In the genomic region with DNA sequence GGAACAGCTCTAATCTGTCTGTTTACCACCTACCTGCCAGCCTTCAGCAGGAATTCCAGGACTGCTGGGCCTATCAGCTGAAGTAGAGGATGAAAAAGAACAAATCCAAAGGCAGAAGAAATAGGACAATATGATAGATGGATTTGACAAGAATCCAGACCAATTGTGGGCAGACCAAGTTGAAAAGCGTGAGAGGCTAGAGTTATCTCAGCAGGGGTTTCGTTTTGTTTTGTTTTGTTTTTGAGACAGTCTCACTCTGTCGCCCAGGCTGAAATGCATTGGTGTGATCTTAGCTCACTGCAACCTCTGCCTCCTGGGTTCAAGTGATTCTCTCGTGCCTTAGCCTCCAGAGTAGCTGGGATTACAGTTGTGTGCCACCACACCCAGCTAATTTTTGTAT, we compare ENCODE assay signal across 22 cellular contexts.
DNase-seq lines count a peak whose midpoint lies in the region; ATAC-seq, FAIRE-seq and TF ChIP-seq lines count a peak whose summit lies in the region.
"Had no signal": no experiment of that assay in that cellular context is flagged by ENCODE, and none has a peak within 500 bp of the region (broad histone marks: within the 10 kb centered on the region; RNA-seq: fewer than 3 reads in every experiment).

No MANE protein-coding gene starts in this region.

- TF ChIP-seq CTCF in astrocyte (IDR thresholded peaks at IDR 0.05; ENCODE audit: insufficient read depth, low read depth, low read length): no peak

- H3K27me3 ChIP-seq in astrocyte (ENCODE audit: insufficient read depth, low read length): no peaks in the 10 kb centered on the region
- H3K27me3 ChIP-seq: BLaER1, neural progenitor cell, SJSA1, suprapubic skin had no signal

- peak overlapping the region; percentile 14 for H3K9ac ChIP-seq in astrocyte (ENCODE audit: low read length)
- H3K9ac ChIP-seq: BLaER1, neural progenitor cell had no signal

- H3K36me3 Mint-ChIP-seq in astrocyte (ENCODE audit: low read depth, unreplicated experiment): peaks cover 4% of the 10 kb centered on the region
- no peaks in the 10 kb centered on the region for H3K36me3 Mint-ChIP-seq in activated naive CD8-positive, alpha-beta T cell treated with anti-CD3 and anti-CD28 coated beads, Interleukin-2, amount 50 U/mL, for 24 hours (ENCODE audit: low read depth)
- H3K36me3 Mint-ChIP-seq: neural progenitor cell had no signal

- no peak for FAIRE-seq in astrocyte (lab: Jason Lieb, UNC)
- FAIRE-seq: bronchial epithelial cell, small intestine had no signal

- DNase-seq in astrocyte (ENCODE audit: low read depth): peak; percentile 60
- DNase-seq in SHP77 treated with DMSO at 0.1 percent for 48 hours (lab: John Stamatoyannopoulos, UW): no peak
- no peak for DNase-seq in activated naive CD8-positive, alpha-beta T cell treated with anti-CD3 and anti-CD28 coated beads, Interleukin-2, amount 50 U/mL, for 24 hours
- no peak for DNase-seq in sciatic nerve (ENCODE audit: low spot score)
- DNase-seq in head of caudate nucleus: no peak
- DNase-seq: activated CD4-positive, CD25-positive, alpha-beta regulatory T cell; EL; GOT3; NCI-H2081 treated with DMSO at 0.1 percent for 48 hours; NK-92 treated with Interleukin-12 subunit alpha and Interleukin-12 subunit beta, amount 100 ng/mL, for 24 hours; small intestine had no signal

- H3K79me2 ChIP-seq in astrocyte (ENCODE audit: insufficient read depth, low read length): peaks cover under 1% of the 10 kb centered on the region

- H3K9me3 ChIP-seq in astrocyte (ENCODE audit: insufficient read depth, low read depth, low read length): no peaks in the 10 kb centered on the region
- H3K9me3 ChIP-seq: BLaER1, SJSA1, suprapubic skin had no signal

- no peaks in the 10 kb centered on the region for H3K27me3 Mint-ChIP-seq in astrocyte (ENCODE audit: low read depth, unreplicated experiment)
- H3K27me3 Mint-ChIP-seq in activated naive CD8-positive, alpha-beta T cell treated with anti-CD3 and anti-CD28 coated beads, Interleukin-2, amount 50 U/mL, for 24 hours: no peaks in the 10 kb centered on the region

- ATAC-seq in GM18519 (IDR thresholded peaks at IDR 0.05; ENCODE audit: low FRiP score, unreplicated experiment): peak; percentile 36
- ATAC-seq in GM21390 (IDR thresholded peaks at IDR 0.05; ENCODE audit: unreplicated experiment): peak; percentile 47
- ATAC-seq in HG03103 (IDR thresholded peaks at IDR 0.05; ENCODE audit: low read depth, unreplicated experiment): peak; percentile 36
- no peak for ATAC-seq in activated naive CD8-positive, alpha-beta T cell treated with anti-CD3 and anti-CD28 coated beads, Interleukin-2, amount 50 U/mL, for 24 hours
- ATAC-seq in sciatic nerve: no peak
- ATAC-seq: left lobe of liver had no signal

- intact Hi-C loops in sciatic nerve (cut with DNase I) (no loop called here), head of caudate nucleus (cut with DNase I) (no loop called here)

- H3K4me3 Mint-ChIP-seq in astrocyte (ENCODE audit: unreplicated experiment): no peak overlapping the region
- no peak overlapping the region for H3K4me3 Mint-ChIP-seq in activated naive CD8-positive, alpha-beta T cell treated with anti-CD3 and anti-CD28 coated beads, Interleukin-2, amount 50 U/mL, for 24 hours
- H3K4me3 Mint-ChIP-seq: neural progenitor cell had no signal

- peaks cover 12% of the 10 kb centered on the region for H3K4me1 Mint-ChIP-seq in astrocyte (ENCODE audit: low read depth, unreplicated experiment)
- H3K4me1 Mint-ChIP-seq in activated naive CD8-positive, alpha-beta T cell treated with anti-CD3 and anti-CD28 coated beads, Interleukin-2, amount 50 U/mL, for 24 hours: peaks cover 33% of the 10 kb centered on the region

- H3K36me3 ChIP-seq in astrocyte (ENCODE audit: insufficient read depth, low read length): no peaks in the 10 kb centered on the region
- H3K36me3 ChIP-seq: BLaER1, neural progenitor cell, suprapubic skin had no signal

- H2AFZ ChIP-seq in astrocyte (ENCODE audit: low read depth, low read length): no peak overlapping the region
- H2AFZ ChIP-seq: neural progenitor cell had no signal

- peak overlapping the region; percentile 6 for H3K4me2 ChIP-seq in astrocyte (ENCODE audit: low read length)
- H3K4me2 ChIP-seq: BLaER1, neural progenitor cell had no signal

- H3K27ac Mint-ChIP-seq in astrocyte (ENCODE audit: unreplicated experiment): no peak overlapping the region
- no peak overlapping the region for H3K27ac Mint-ChIP-seq in activated naive CD8-positive, alpha-beta T cell treated with anti-CD3 and anti-CD28 coated beads, Interleukin-2, amount 50 U/mL, for 24 hours
- H3K27ac Mint-ChIP-seq: activated T-helper 2 cell treated with anti-CD3 and anti-CD28 coated beads, Interferon-gamma antibody, Interleukin-2, Interleukin-4, amounts not matched to agents 10 μg/mL and 5 μg/mL and 100 μg/mL, durations not matched to agents 14 hours and 24 hours and 36 hours; neural progenitor cell had no signal

- peaks cover 20% of the 10 kb centered on the region for H3K4me1 ChIP-seq in astrocyte (ENCODE audit: insufficient read depth, low read length)
- H3K4me1 ChIP-seq: suprapubic skin had no signal

- H3K27ac ChIP-seq in astrocyte (ENCODE audit: low read depth, low read length): peak overlapping the region; percentile 12
- H3K27ac ChIP-seq: BLaER1, HL-60, neural progenitor cell, SJSA1, suprapubic skin had no signal

- H4K20me1 ChIP-seq in astrocyte (ENCODE audit: insufficient read depth, low read length): peaks cover 4% of the 10 kb centered on the region
- H4K20me1 ChIP-seq: BLaER1 had no signal

- H3K9me3 Mint-ChIP-seq in astrocyte (ENCODE audit: unreplicated experiment): no peaks in the 10 kb centered on the region
- no peaks in the 10 kb centered on the region for H3K9me3 Mint-ChIP-seq in activated naive CD8-positive, alpha-beta T cell treated with anti-CD3 and anti-CD28 coated beads, Interleukin-2, amount 50 U/mL, for 24 hours
- H3K9me3 Mint-ChIP-seq: activated T-helper 2 cell treated with anti-CD3 and anti-CD28 coated beads, Interferon-gamma antibody, Interleukin-2, Interleukin-4, amounts not matched to agents 10 μg/mL and 5 μg/mL and 100 μg/mL, durations not matched to agents 14 hours and 24 hours and 36 hours; neural progenitor cell had no signal

- no peak overlapping the region for H3K4me3 ChIP-seq in astrocyte (ENCODE audit: insufficient read depth, low read depth, low read length)
- H3K4me3 ChIP-seq: BLaER1, neural progenitor cell, SJSA1, suprapubic skin had no signal

Comparison
In these comparisons a context has a peak if more than half of its experiments do, and no peak if none do; other contexts are left out.
1. ATAC-seq: peak in GM18519 (single experiment), GM21390 (single experiment) and HG03103 (single experiment); none in activated naive CD8-positive, alpha-beta T cell treated with anti-CD3 and anti-CD28 coated beads, Interleukin-2, amount 50 U/mL, for 24 hours (single experiment) and sciatic nerve (single experiment).